ENCODE assay signal across 2 cellular contexts in genomic region chr13:100646030-100646673, GRCh38.
TF ChIP-seq lines count a peak whose summit lies in the region.

No MANE protein-coding gene starts in this region.

TF ChIP-seq in Ishikawa, 13 proteins besides CTCF, POLR2A, EP300 and RAD21 (continued from another document):
- no peak for TF ChIP-seq USF1 (IDR thresholded peaks at IDR 0.05)
- no peak for TF ChIP-seq ZBTB7A (IDR thresholded peaks at IDR 0.05; ENCODE audit: low read depth)

TF ChIP-seq in GM12878, 131 proteins besides CTCF, POLR2A, EP300 and RAD21:
- TF ChIP-seq E4F1 (IDR thresholded peaks at IDR 0.05; ENCODE audit: borderline replicate concordance, partially characterized antibody) (no peak), SP1 (IDR thresholded peaks at IDR 0.05; ENCODE audit: low read depth, low read length) (no peak), ASH2L (IDR thresholded peaks at IDR 0.05; ENCODE audit: borderline replicate concordance, low read depth) (no peak), BCL11A (IDR thresholded peaks at IDR 0.05; ENCODE audit: low read depth, low read length) (no peak), MLLT1 (IDR thresholded peaks at IDR 0.05) (no peak), ZBTB40 (IDR thresholded peaks at IDR 0.05; ENCODE audit: borderline replicate concordance) (no peak), CBFB (IDR thresholded peaks at IDR 0.05; ENCODE audit: low read depth) (no peak), FOXK2 (IDR thresholded peaks at IDR 0.05) (no peak), SMARCA5 (IDR thresholded peaks at IDR 0.05) (no peak), SMAD1 (IDR thresholded peaks at IDR 0.05; ENCODE audit: low read depth, partially characterized antibody) (no peak), CREB1 (IDR thresholded peaks at IDR 0.05; ENCODE audit: low read depth) (no peak), MYB (IDR thresholded peaks at IDR 0.05; ENCODE audit: borderline replicate concordance, low read depth, low read length) (no peak), IRF5 (IDR thresholded peaks at IDR 0.05; ENCODE audit: borderline replicate concordance) (no peak), SIX5 (IDR thresholded peaks at IDR 0.05; ENCODE audit: low read depth, low read length, severe bottlenecking) (no peak)
